In the genomic region with DNA sequence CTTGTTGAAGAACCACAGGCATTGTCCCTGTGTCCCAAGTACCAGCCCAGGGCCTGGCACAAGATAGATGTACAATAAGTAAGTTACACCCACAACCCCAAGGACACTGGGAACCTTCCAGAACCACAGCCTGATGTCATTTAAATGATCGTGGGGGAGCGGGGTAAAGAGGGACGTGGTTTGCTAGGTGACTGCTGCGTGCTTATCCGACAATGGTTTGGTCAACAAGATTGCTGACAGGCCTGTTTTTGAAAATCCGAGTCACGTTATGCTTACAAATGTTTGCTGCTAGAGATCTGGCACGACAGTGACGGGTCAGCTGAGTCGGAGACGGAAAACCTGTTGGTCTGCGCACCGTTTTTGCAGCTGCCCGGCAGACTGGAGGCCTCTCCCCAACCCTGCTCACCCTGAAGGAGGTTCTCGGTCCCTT, we compare ENCODE assay signal across 10 cellular contexts. TPM values are rescaled to one million over a fixed set of nuclear protein-coding genes. Genes with fewer than 3 reads are reported as not detected.
DNase-seq lines count a peak whose midpoint lies in the region; ATAC-seq, FAIRE-seq and TF ChIP-seq lines count a peak whose summit lies in the region.
"Had no signal": no experiment of that assay in that cellular context is flagged by ENCODE, and none has a peak within 500 bp of the region (broad histone marks: within the 10 kb centered on the region; RNA-seq: fewer than 3 reads in every experiment).

No MANE protein-coding gene starts in this region.

- 74 to 75% methylated on average over 9 to 12 of the region's 15 CpGs for WGBS in esophagus squamous epithelium, 2 donors
- 82% methylated on average over 15 of the region's 15 CpGs for WGBS in prostate gland

- DNase-seq in GM12891 (ENCODE audit: insufficient read length, low spot score) (no peak), esophagus squamous epithelium (lab: John Stamatoyannopoulos, UW) (no peak), prostate gland (ENCODE audit: low spot score) (peak; percentile 25), gastrocnemius medialis (no peak), amniotic stem cell (lab: John Stamatoyannopoulos, UW) (no peak)
- DNase-seq: NCI-H1092 treated with DMSO at 0.1 percent for 48 hours had no signal

- peak overlapping the region; percentile 80 for H3K27ac ChIP-seq in VCaP
- H3K27ac ChIP-seq in esophagus squamous epithelium: peak overlapping the region in 3 of 4 donors; percentile 50 to 61 (median 56)
- H3K27ac ChIP-seq in prostate gland: peak overlapping the region in 1 of 2 donors; percentile 31
- no peak overlapping the region for H3K27ac ChIP-seq in gastrocnemius medialis
- H3K27ac ChIP-seq: ascending aorta had no signal

- TF ChIP-seq POLR2A in GM12891 (IDR thresholded peaks at IDR 0.05; ENCODE audit: low read depth, low read length): no peak
- TF ChIP-seq POLR2A in esophagus squamous epithelium (IDR thresholded peaks at IDR 0.05): no peak
- no peak for TF ChIP-seq POLR2A in prostate gland (IDR thresholded peaks at IDR 0.05)
- no peak for TF ChIP-seq POLR2A in gastrocnemius medialis (IDR thresholded peaks at IDR 0.05)

- intact Hi-C loops in esophagus squamous epithelium (cut with DNase I) (no loop called here), prostate gland (cut with DNase I) (no loop called here), gastrocnemius medialis (cut with DNase I; ENCODE audit: low total_unique reads) (no loop called here)

- H3K9me3 ChIP-seq in esophagus squamous epithelium (no peaks in the 10 kb centered on the region), prostate gland (no peaks in the 10 kb centered on the region), gastrocnemius medialis (no peaks in the 10 kb centered on the region)
- H3K9me3 ChIP-seq: ascending aorta had no signal

- peak; percentile 9 for FAIRE-seq in GM12891 (lab: Jason Lieb, UNC)

- no peak for ATAC-seq in gastrocnemius medialis
- ATAC-seq in HG02588 (IDR thresholded peaks at IDR 0.05; ENCODE audit: unreplicated experiment): no peak
- ATAC-seq in GM21390 (IDR thresholded peaks at IDR 0.05; ENCODE audit: unreplicated experiment): no peak

- no peaks in the 10 kb centered on the region for H3K36me3 ChIP-seq in esophagus squamous epithelium
- no peaks in the 10 kb centered on the region for H3K36me3 ChIP-seq in prostate gland
- H3K36me3 ChIP-seq in gastrocnemius medialis: no peaks in the 10 kb centered on the region
- H3K36me3 ChIP-seq: ascending aorta had no signal

- H3K27me3 ChIP-seq in esophagus squamous epithelium (no peaks in the 10 kb centered on the region), prostate gland (replicated peaks; ENCODE audit: insufficient read depth) (no peaks in the 10 kb centered on the region), gastrocnemius medialis (no peaks in the 10 kb centered on the region)
- H3K27me3 ChIP-seq: ascending aorta had no signal

- H3K4me3 ChIP-seq in esophagus squamous epithelium (peak overlapping the region in 2 of 4 donors; percentile 10 to 33), prostate gland (no peak overlapping the region), gastrocnemius medialis (no peak overlapping the region)
- H3K4me3 ChIP-seq: ascending aorta had no signal

- in situ Hi-C loops in gastrocnemius medialis (cut with MboI; ENCODE audit: low sequenced_read_pairs in 4 of 4): no loop called here

- no peak for TF ChIP-seq CTCF in VCaP (conservative IDR thresholded peaks at IDR 0.05)
- no peak for TF ChIP-seq CTCF in esophagus squamous epithelium (IDR thresholded peaks at IDR 0.05)
- TF ChIP-seq CTCF in prostate gland (IDR thresholded peaks at IDR 0.05): no peak
- TF ChIP-seq CTCF in gastrocnemius medialis (IDR thresholded peaks at IDR 0.05 in 4 of 5, conservative IDR thresholded peaks at IDR 0.05 in 1 of 5): no peak

- peaks cover 7 to 35% (median 21%) of the 10 kb centered on the region in 3 donors for H3K4me1 ChIP-seq in esophagus squamous epithelium
- no peaks in the 10 kb centered on the region for H3K4me1 ChIP-seq in prostate gland (replicated peaks)
- H3K4me1 ChIP-seq in gastrocnemius medialis: no peaks in the 10 kb centered on the region

TF ChIP-seq in GM12891, 5 proteins besides CTCF, POLR2A, EP300 and RAD21:
- no peak for TF ChIP-seq PAX5 (IDR thresholded peaks at IDR 0.05; ENCODE audit: insufficient read depth, low read length, severe bottlenecking)
- TF ChIP-seq TAF1 (IDR thresholded peaks at IDR 0.05; ENCODE audit: low read depth, low read length): 0 out of 2 replicates have a peak, but pooled peaks have one; percentile 6

RNA-seq across cellular contexts. Expression of a gene that starts 22.8 kb away (rescaled TPM):
- 283 TPM for polyA plus RNA-seq in GM12891 (2012; ENCODE audit: low read depth, missing spikeins)
- total RNA-seq in esophagus squamous epithelium (10 to 100 TPM in 3 of 4 donors, 1 to 10 TPM in 1; 7.9 to 34.2 (median 23.4) TPM), prostate gland (100 to 1,000 TPM in 1 of 2 donors, 10 to 100 TPM in 1; 46.8 to 110 TPM), gastrocnemius medialis (1 to 10 TPM; 2.8 to 8.7 (median 6.2) TPM)

RNA-seq across cellular contexts. Expression of a gene that starts 53.2 kb away (rescaled TPM):
- polyA plus RNA-seq in GM12891 (2012; ENCODE audit: low read depth, missing spikeins): 18.6 TPM
- total RNA-seq in esophagus squamous epithelium (10 to 100 TPM; 28.7 to 58.6 (median 40.1) TPM), prostate gland (100 to 1,000 TPM in 1 of 2 donors, 10 to 100 TPM in 1; 57.1 to 106 TPM), gastrocnemius medialis (10 to 100 TPM; 15.6 to 33.9 (median 18.2) TPM)

Comparison
In these comparisons a context has a peak if more than half of its experiments do, and no peak if none do; other contexts are left out.
1. H3K27ac ChIP-seq: peak in VCaP (single experiment) and esophagus squamous epithelium (3 of 4); none in gastrocnemius medialis (0 of 4).